Comparison of ENCODE assay signal across 8 cellular contexts in the genomic region with DNA sequence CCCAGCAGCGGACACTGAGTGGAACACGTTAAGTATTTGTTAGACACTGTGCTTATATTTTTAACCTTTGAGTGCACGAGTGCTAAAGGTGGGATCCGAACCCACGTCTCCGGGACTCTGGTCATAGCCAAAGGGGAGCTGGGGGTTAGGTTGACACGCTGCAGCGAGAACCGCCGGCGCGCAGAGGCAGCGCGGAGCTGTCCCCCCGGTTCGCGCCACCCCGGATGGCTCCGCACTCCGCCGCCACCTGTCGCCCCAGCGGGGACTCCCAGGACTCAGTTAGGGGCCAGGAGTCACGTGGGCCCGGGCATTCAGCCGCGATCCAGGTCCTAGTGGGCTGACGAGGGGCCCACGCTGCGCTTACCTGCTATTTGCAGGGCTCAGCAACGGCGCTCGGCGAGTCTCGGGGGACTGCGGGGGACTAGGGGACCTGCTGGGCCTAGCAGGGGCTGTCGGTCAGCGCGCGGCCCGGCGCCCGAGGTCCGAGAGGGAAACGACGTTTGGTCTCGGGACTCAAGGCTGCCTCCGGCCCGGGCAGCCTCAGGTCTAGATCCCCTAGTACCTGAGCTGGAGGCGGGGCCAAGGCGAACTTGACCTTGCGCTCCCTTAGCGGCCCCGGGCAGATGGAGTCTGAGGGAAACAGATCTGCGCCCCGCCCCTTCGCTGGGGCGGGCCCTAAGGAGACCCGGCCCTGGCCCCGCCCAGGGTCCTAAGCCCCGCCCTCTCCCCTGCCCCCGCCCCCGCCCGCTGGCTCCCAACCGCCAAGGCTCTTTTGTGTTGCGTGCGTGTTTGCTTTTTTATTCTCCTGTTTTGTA. TPM values are rescaled to one million over a fixed set of nuclear protein-coding genes. Genes with fewer than 3 reads are reported as not detected.
DNase-seq lines count a peak whose midpoint lies in the region; ATAC-seq lines count a peak whose summit lies in the region.

A gene (minus strand): TSS at position 632 of the 815 bp plus-strand sequence. CDS start 50,248 bp downstream, outside the sequence.

- peak; percentile 98 for ATAC-seq in HG03066 (IDR thresholded peaks at IDR 0.05; ENCODE audit: low read depth, unreplicated experiment)
- ATAC-seq in activated CD8-positive, alpha-beta T cell treated with anti-CD3 and anti-CD28 coated beads, Interleukin-2, amount 10 ng/mL, durations not matched to agents 7 days and 5 days, result peak; percentile 99

- peak within 1 kb of the TSS; percentile 74 for H3K4me3 Mint-ChIP-seq in activated CD8-positive, alpha-beta T cell treated with anti-CD3 and anti-CD28 coated beads, Interleukin-2, amount 10 ng/mL, durations not matched to agents 7 days and 5 days

- H3K27me3 Mint-ChIP-seq in activated CD8-positive, alpha-beta T cell treated with anti-CD3 and anti-CD28 coated beads, Interleukin-2, amount 10 ng/mL, durations not matched to agents 7 days and 5 days (ENCODE audit: low read depth), result peaks cover 12% of the 10 kb centered on the region

- DNase-seq in NK-92 (lab: John Stamatoyannopoulos, UW; ENCODE audit: unreplicated experiment) (peak; percentile 7), NCI-H2196 treated with DMSO at 0.1 percent for 48 hours (lab: John Stamatoyannopoulos, UW; ENCODE audit: unreplicated experiment) (peak; percentile 93), medulla oblongata (ENCODE audit: extremely low spot score) (peak; percentile 93)
- DNase-seq in NK-92 treated with Interleukin-12 subunit alpha and Interleukin-12 subunit beta, amount 100 ng/mL, for 24 hours (lab: John Stamatoyannopoulos, UW), result no peak
- peak; percentile 83 for DNase-seq in activated CD8-positive, alpha-beta T cell treated with anti-CD3 and anti-CD28 coated beads, Interleukin-2, amount 10 ng/mL, durations not matched to agents 7 days and 5 days
- DNase-seq in effector CD8-positive, alpha-beta T cell (lab: John Stamatoyannopoulos, UW), result peak; percentile 78
- DNase-seq in stimulated activated CD4-positive, alpha-beta T cell treated with anti-CD3 and anti-CD28 coated beads, TNF-alpha, amount 100 ng/mL, for 24 hours (ENCODE audit: low read depth in 3 of 3), result peak; percentile 45 to 79 (median 66)

- H3K27ac Mint-ChIP-seq in activated CD8-positive, alpha-beta T cell treated with anti-CD3 and anti-CD28 coated beads, Interleukin-2, amount 10 ng/mL, durations not matched to agents 7 days and 5 days, result no peak within 1 kb of the TSS

- H3K36me3 Mint-ChIP-seq in activated CD8-positive, alpha-beta T cell treated with anti-CD3 and anti-CD28 coated beads, Interleukin-2, amount 10 ng/mL, durations not matched to agents 7 days and 5 days (ENCODE audit: low read depth), result no peaks in the 10 kb centered on the region

- peaks cover 6% of the 10 kb centered on the region for H3K4me1 Mint-ChIP-seq in activated CD8-positive, alpha-beta T cell treated with anti-CD3 and anti-CD28 coated beads, Interleukin-2, amount 10 ng/mL, durations not matched to agents 7 days and 5 days (ENCODE audit: low read depth)

- CTCF ChIA-PET in activated CD8-positive, alpha-beta T cell treated with anti-CD3 and anti-CD28 coated beads, Interleukin-2, amount 10 ng/mL, durations not matched to agents 7 days and 5 days (lab: Charles Lee), result no interaction called here

- POLR2A ChIA-PET in activated CD8-positive, alpha-beta T cell treated with anti-CD3 and anti-CD28 coated beads, Interleukin-2, amount 10 ng/mL, durations not matched to agents 7 days and 5 days (lab: Charles Lee), result interaction anchor here (0.6 kb wide), 1 partner anchor 24 kb away, joined by 3 read pairs; no protein-coding TSS in a partner anchor

- H3K9me3 Mint-ChIP-seq in activated CD8-positive, alpha-beta T cell treated with anti-CD3 and anti-CD28 coated beads, Interleukin-2, amount 10 ng/mL, durations not matched to agents 7 days and 5 days (ENCODE audit: insufficient read depth), result no peaks in the 10 kb centered on the region

RNA-seq across cellular contexts. Expression of the gene that starts here (rescaled TPM):
- total RNA-seq in activated CD8-positive, alpha-beta T cell treated with anti-CD3 and anti-CD28 coated beads, Interleukin-2, amount 10 ng/mL, durations not matched to agents 7 days and 5 days, result under 1 TPM; 0.18 to 0.55 TPM

Comparison
In these comparisons a context has a peak if more than half of its experiments do, and no peak if none do; other contexts are left out.
1. Peak in DNase-seq and ATAC-seq in activated CD8-positive, alpha-beta T cell treated with anti-CD3 and anti-CD28 coated beads, Interleukin-2, amount 10 ng/mL, durations not matched to agents 7 days and 5 days; RNA of the gene not detected or under 1 TPM.